In genomic region chr7:157010588-157011332, GRCh38 we compare ENCODE assay signal across 1 cellular context.
A peak's percentile ranks its signal among the peaks of the same experiment; 100 is the strongest.
TF ChIP-seq lines count a peak whose summit lies in the region.

Gene MNX1, minus strand, starts transcription at chr7:157010663. Its CDS starts 313 bp downstream, at chr7:157010350.

TF ChIP-seq in HepG2, 621 proteins besides CTCF, POLR2A, EP300 and RAD21 (continued from another document and continues in another):
- no peak for TF ChIP-seq IRF9 (CRISPR knock-in tag; IDR thresholded peaks at IDR 0.05; ENCODE audit: borderline replicate concordance)
- no peak for TF ChIP-seq ZNF691 (CRISPR knock-in tag; IDR thresholded peaks at IDR 0.05; ENCODE audit: borderline replicate concordance, low read depth)
- TF ChIP-seq ZNF383 (CRISPR knock-in tag; IDR thresholded peaks at IDR 0.05; ENCODE audit: borderline replicate concordance), result no peak
- no peak for TF ChIP-seq BHLHE40 (IDR thresholded peaks at IDR 0.05; ENCODE audit: low read length)
- peak; percentile 34 for TF ChIP-seq YY1 (IDR thresholded peaks at IDR 0.05; ENCODE audit: insufficient read depth, insufficient replicate concordance, low read depth, low read length)
- TF ChIP-seq THRA (CRISPR knock-in tag; IDR thresholded peaks at IDR 0.05; ENCODE audit: borderline replicate concordance), result no peak
- TF ChIP-seq BRCA1 (CRISPR knock-in tag; IDR thresholded peaks at IDR 0.05), result no peak
- no peak for TF ChIP-seq ZBTB4 (CRISPR knock-in tag; IDR thresholded peaks at IDR 0.05; ENCODE audit: borderline replicate concordance)
- no peak for TF ChIP-seq PBX3 (CRISPR knock-in tag; IDR thresholded peaks at IDR 0.05; ENCODE audit: borderline replicate concordance)
- no peak for TF ChIP-seq ZSCAN29 (CRISPR knock-in tag; conservative IDR thresholded peaks at IDR 0.05)
- TF ChIP-seq DZIP1 (CRISPR knock-in tag; IDR thresholded peaks at IDR 0.05), result no peak; the same call in 1 of the 2 replicates
- no peak for TF ChIP-seq FIP1L1 (IDR thresholded peaks at IDR 0.05; ENCODE audit: borderline replicate concordance, insufficient read depth, low read depth, low read length)
- no peak for TF ChIP-seq ZNF891 (CRISPR knock-in tag; IDR thresholded peaks at IDR 0.05)
- no peak for TF ChIP-seq SMAD1 (CRISPR knock-in tag; IDR thresholded peaks at IDR 0.05; ENCODE audit: borderline replicate concordance, low read depth)
- 0 out of 2 replicates have a peak, but pooled peaks have one; percentile 14 for TF ChIP-seq ZNF451 (CRISPR knock-in tag; IDR thresholded peaks at IDR 0.05)
- no peak for TF ChIP-seq ZNF589 (CRISPR knock-in tag; conservative IDR thresholded peaks at IDR 0.05)
- no peak for TF ChIP-seq NKX3-1 (CRISPR knock-in tag; IDR thresholded peaks at IDR 0.05)
- TF ChIP-seq SMAD9 (CRISPR knock-in tag; IDR thresholded peaks at IDR 0.05), result no peak
- TF ChIP-seq ZFX (CRISPR knock-in tag; IDR thresholded peaks at IDR 0.05; ENCODE audit: low read depth), result peak; percentile 62
- no peak for TF ChIP-seq ZNF414 (CRISPR knock-in tag; IDR thresholded peaks at IDR 0.05)
- no peak for TF ChIP-seq CREB3 (CRISPR knock-in tag; IDR thresholded peaks at IDR 0.05)
- TF ChIP-seq ZFP41 (CRISPR knock-in tag; IDR thresholded peaks at IDR 0.05; ENCODE audit: borderline replicate concordance), result no peak
- peak; percentile 70 for TF ChIP-seq RBFOX2 (IDR thresholded peaks at IDR 0.05; ENCODE audit: low read depth, low read length)
- TF ChIP-seq HMG20B (CRISPR knock-in tag; conservative IDR thresholded peaks at IDR 0.05), result no peak
- no peak for TF ChIP-seq CENPBD1 (CRISPR knock-in tag; IDR thresholded peaks at IDR 0.05; ENCODE audit: borderline replicate concordance, low read depth)
- TF ChIP-seq ATAD3A (CRISPR knock-in tag; IDR thresholded peaks at IDR 0.05), result no peak
- TF ChIP-seq MEIS1 (CRISPR knock-in tag; IDR thresholded peaks at IDR 0.05; ENCODE audit: borderline replicate concordance), result no peak; the same call in 1 of the 2 replicates
- no peak for TF ChIP-seq ISX (CRISPR knock-in tag; conservative IDR thresholded peaks at IDR 0.05)
- TF ChIP-seq MTF2 (CRISPR knock-in tag; IDR thresholded peaks at IDR 0.05; ENCODE audit: borderline replicate concordance), result no peak
- no peak for TF ChIP-seq PRDM10 (CRISPR knock-in tag; IDR thresholded peaks at IDR 0.05; ENCODE audit: low read depth)
- TF ChIP-seq MATR3 (CRISPR knock-in tag; IDR thresholded peaks at IDR 0.05), result no peak
- peak; percentile 7; the same call in 1 of the 2 replicates for TF ChIP-seq ZNF768 (CRISPR knock-in tag; IDR thresholded peaks at IDR 0.05)
